ENCODE assay signal across 29 cellular contexts in the genomic region with DNA sequence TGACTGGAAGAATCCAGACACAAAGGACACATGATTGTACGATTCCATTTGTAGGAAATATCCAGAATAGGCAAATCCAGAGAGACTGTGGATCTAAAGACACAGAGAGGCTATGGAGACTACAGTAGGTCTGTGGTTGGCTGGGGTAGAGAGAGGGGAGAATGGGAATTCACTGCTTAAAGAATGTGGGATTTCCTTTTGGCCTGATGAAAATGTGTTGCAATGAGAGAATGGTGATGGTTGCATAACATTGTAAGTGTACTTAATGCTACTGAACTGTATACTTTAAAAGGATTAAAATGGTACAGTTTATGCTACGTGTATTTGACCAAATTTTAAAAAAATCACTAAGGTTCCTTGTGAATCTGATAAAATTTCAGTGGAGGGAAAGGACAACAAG.
DNase-seq lines count a peak whose midpoint lies in the region; ATAC-seq and TF ChIP-seq lines count a peak whose summit lies in the region.
"Had no signal": no experiment of that assay in that cellular context is flagged by ENCODE, and none has a peak within 500 bp of the region (broad histone marks: within the 10 kb centered on the region; RNA-seq: fewer than 3 reads in every experiment).

No MANE protein-coding gene starts in this region.

- no peaks in the 10 kb centered on the region for H3K27me3 Mint-ChIP-seq in T-helper 17 cell

- no peak overlapping the region for H3K27ac ChIP-seq in fibroblast of lung (ENCODE audit: insufficient read depth, low read length)
- H3K27ac ChIP-seq: esophagus squamous epithelium, parathyroid adenoma, Peyer's patch, sigmoid colon, uterus, WERI-Rb-1 had no signal

- H3K9me3 ChIP-seq in T-helper 17 cell (ENCODE audit: control insufficient read depth, low read length, poor library complexity, severe bottlenecking): no peaks in the 10 kb centered on the region
- H3K9me3 ChIP-seq in fibroblast of lung (ENCODE audit: control insufficient read depth, insufficient read depth, low read depth, low read length): no peaks in the 10 kb centered on the region
- H3K9me3 ChIP-seq: esophagus squamous epithelium, Peyer's patch, sigmoid colon, uterus had no signal

- H3K4me1 ChIP-seq in fibroblast of lung (ENCODE audit: control insufficient read depth, extremely low read depth, insufficient read depth, low read length): no peaks in the 10 kb centered on the region
- H3K4me1 ChIP-seq: esophagus squamous epithelium, parathyroid adenoma, Peyer's patch, sigmoid colon, uterus had no signal

- no peaks in the 10 kb centered on the region for H4K20me1 ChIP-seq in fibroblast of lung (ENCODE audit: control insufficient read depth, extremely low read depth, insufficient read depth, low read length)

- no peak for TF ChIP-seq CTCF in fibroblast of lung (conservative IDR thresholded peaks at IDR 0.05 in 1 of 2, IDR thresholded peaks at IDR 0.05 in 1 of 2; ENCODE audit: low read depth in 1 of 2, low read length in 2 of 2)

- no peaks in the 10 kb centered on the region for H3K4me1 Mint-ChIP-seq in T-helper 17 cell

- no peaks in the 10 kb centered on the region for H3K36me3 ChIP-seq in fibroblast of lung (ENCODE audit: control insufficient read depth, insufficient read depth, low read length)
- H3K36me3 ChIP-seq: esophagus squamous epithelium, Peyer's patch, sigmoid colon, uterus, WERI-Rb-1 had no signal

- no peak overlapping the region for H3K4me3 ChIP-seq in fibroblast of lung (replicated peaks in 1 of 4; ENCODE audit: control extremely low read depth in 1 of 4, insufficient read depth in 1 of 4, low read depth in 3 of 4, low read length in 4 of 4)
- H3K4me3 ChIP-seq: esophagus squamous epithelium, GM12878, Peyer's patch, sigmoid colon, uterus had no signal

- peak overlapping the region; percentile 68 for H3K27ac Mint-ChIP-seq in T-helper 17 cell
- H3K27ac Mint-ChIP-seq: CD8-positive, alpha-beta T cell; effector memory CD8-positive, alpha-beta T cell; HFFc6; nephron; T-helper 1 cell treated with Interleukin-12 subunit alpha and Interleukin-12 subunit beta and Interleukin-4 antibody, amounts not matched to agents 30 μg/mL and 1 μg/mL, for 36 hours had no signal

- H3K9ac ChIP-seq in fibroblast of lung (ENCODE audit: insufficient read depth, low read length): no peak overlapping the region
- H3K9ac ChIP-seq: parathyroid adenoma had no signal

- H3K79me2 ChIP-seq in fibroblast of lung (ENCODE audit: control insufficient read depth, insufficient read depth, low read length): no peaks in the 10 kb centered on the region
- H3K79me2 ChIP-seq: parathyroid adenoma had no signal

- no peaks in the 10 kb centered on the region for H3K27me3 ChIP-seq in fibroblast of lung (ENCODE audit: control insufficient read depth, insufficient read depth, low read length)
- H3K27me3 ChIP-seq: esophagus squamous epithelium, Peyer's patch, sigmoid colon, uterus had no signal

- no peak for ATAC-seq in T-helper 17 cell
- ATAC-seq: CD8-positive, alpha-beta T cell; effector memory CD8-positive, alpha-beta T cell; GM12878; left colon had no signal

- no peak overlapping the region for H3K4me2 ChIP-seq in fibroblast of lung (ENCODE audit: extremely low read depth, insufficient read depth, low read length)

- no peaks in the 10 kb centered on the region for H3K36me3 Mint-ChIP-seq in T-helper 17 cell (ENCODE audit: low read depth)
- H3K36me3 Mint-ChIP-seq: CD8-positive, alpha-beta T cell had no signal

- no peak overlapping the region for H2AFZ ChIP-seq in fibroblast of lung (ENCODE audit: low read length)
- H2AFZ ChIP-seq: parathyroid adenoma had no signal

- H3K4me3 Mint-ChIP-seq in T-helper 17 cell: no peak overlapping the region
- H3K4me3 Mint-ChIP-seq: brain; CD8-positive, alpha-beta T cell; effector memory CD8-positive, alpha-beta T cell; HFFc6; nephron; T-helper 1 cell treated with Interleukin-12 subunit alpha and Interleukin-12 subunit beta and Interleukin-4 antibody, amounts not matched to agents 30 μg/mL and 1 μg/mL, for 36 hours had no signal

- DNase-seq in EL: peak; percentile 16
- no peak for DNase-seq in T-helper 17 cell
- peak; percentile 25 to 69 for DNase-seq in fibroblast of lung (ENCODE audit: low read depth in 2 of 2)
- DNase-seq in renal cortical epithelial cell (ENCODE audit: low read depth): peak; percentile 59
- no peak for DNase-seq in NOMO-1 (lab: John Stamatoyannopoulos, UW; ENCODE audit: unreplicated experiment in 2 of 2)
- no peak for DNase-seq in DMS153 treated with DMSO at 0.1 percent for 48 hours (lab: John Stamatoyannopoulos, UW; ENCODE audit: unreplicated experiment)
- DNase-seq in RPMI8226: no peak
- DNase-seq: activated CD4-positive, alpha-beta T cell treated with anti-CD3 and anti-CD28 coated beads, Interleukin-2, amount 50 U/mL, for 48 hours; activated CD8-positive, alpha-beta memory T cell treated with anti-CD3 and anti-CD28 coated beads, Interleukin-2, amount 50 U/mL, for 48 hours; AML-193; CD8-positive, alpha-beta T cell; effector memory CD8-positive, alpha-beta T cell; esophagus squamous epithelium; head of caudate nucleus; HFFc6; left colon; midbrain; NCI-H1436; NCI-H524; Peyer's patch; sigmoid colon; substantia nigra; uterus; WERI-Rb-1 had no signal

Comparison
In these comparisons a context has a peak if more than half of its experiments do, and no peak if none do; other contexts are left out.
1. DNase-seq: peak in EL (single experiment), fibroblast of lung (2 of 2) and renal cortical epithelial cell (single experiment); none in T-helper 17 cell (0 of 3), NOMO-1 (0 of 2), DMS153 treated with DMSO at 0.1 percent for 48 hours (single experiment) and RPMI8226 (single experiment).